ENCODE assay signal across 1 cellular context in genomic region chr21:45478115-45478801, GRCh38.
TF ChIP-seq lines count a peak whose summit lies in the region.

No MANE protein-coding gene starts in this region.

TF ChIP-seq in K562, 482 proteins besides CTCF, POLR2A, EP300 and RAD21 (continued from another document and continues in another):
- peak; percentile 11; the same call in 1 of the 2 replicates for TF ChIP-seq JUN (IDR thresholded peaks at IDR 0.05; ENCODE audit: borderline replicate concordance, low read depth, low read length)
- no peak for TF ChIP-seq JUN (CRISPR knock-in tag; IDR thresholded peaks at IDR 0.05; ENCODE audit: borderline replicate concordance)
- TF ChIP-seq RBBP5 (IDR thresholded peaks at IDR 0.05; ENCODE audit: borderline replicate concordance, insufficient read depth, low read length, poor library complexity, severe bottlenecking), result no peak
- TF ChIP-seq, protein P1, sequence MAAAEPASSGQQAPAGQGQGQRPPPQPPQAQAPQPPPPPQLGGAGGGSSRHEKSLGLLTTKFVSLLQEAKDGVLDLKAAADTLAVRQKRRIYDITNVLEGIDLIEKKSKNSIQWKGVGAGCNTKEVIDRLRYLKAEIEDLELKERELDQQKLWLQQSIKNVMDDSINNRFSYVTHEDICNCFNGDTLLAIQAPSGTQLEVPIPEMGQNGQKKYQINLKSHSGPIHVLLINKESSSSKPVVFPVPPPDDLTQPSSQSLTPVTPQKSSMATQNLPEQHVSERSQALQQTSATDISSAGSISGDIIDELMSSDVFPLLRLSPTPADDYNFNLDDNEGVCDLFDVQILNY (CRISPR knock-in tag; IDR thresholded peaks at IDR 0.05), result no peak
- no peak for TF ChIP-seq ZC3H4 (CRISPR knock-in tag; IDR thresholded peaks at IDR 0.05; ENCODE audit: borderline replicate concordance)
- TF ChIP-seq PCBP1 (IDR thresholded peaks at IDR 0.05; ENCODE audit: low read depth, low read length, poor library complexity, severe bottlenecking), result no peak
- no peak for TF ChIP-seq HNRNPL (IDR thresholded peaks at IDR 0.05; ENCODE audit: low read depth, low read length)
- TF ChIP-seq ADNP (tag; IDR thresholded peaks at IDR 0.05), result no peak
- TF ChIP-seq, protein P2, sequence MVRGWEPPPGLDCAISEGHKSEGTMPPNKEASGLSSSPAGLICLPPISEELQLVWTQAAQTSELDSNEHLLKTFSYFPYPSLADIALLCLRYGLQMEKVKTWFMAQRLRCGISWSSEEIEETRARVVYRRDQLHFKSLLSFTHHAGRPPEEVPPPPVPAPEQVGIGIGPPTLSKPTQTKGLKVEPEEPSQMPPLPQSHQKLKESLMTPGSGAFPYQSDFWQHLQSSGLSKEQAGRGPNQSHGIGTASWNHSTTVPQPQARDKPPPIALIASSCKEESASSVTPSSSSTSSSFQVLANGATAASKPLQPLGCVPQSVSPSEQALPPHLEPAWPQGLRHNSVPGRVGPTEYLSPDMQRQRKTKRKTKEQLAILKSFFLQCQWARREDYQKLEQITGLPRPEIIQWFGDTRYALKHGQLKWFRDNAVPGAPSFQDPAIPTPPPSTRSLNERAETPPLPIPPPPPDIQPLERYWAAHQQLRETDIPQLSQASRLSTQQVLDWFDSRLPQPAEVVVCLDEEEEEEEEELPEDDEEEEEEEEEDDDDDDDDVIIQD (CRISPR knock-in tag; IDR thresholded peaks at IDR 0.05), result no peak
- no peak for TF ChIP-seq RBM22 (IDR thresholded peaks at IDR 0.05; ENCODE audit: low read depth, low read length, poor library complexity, severe bottlenecking)
- TF ChIP-seq BCOR (IDR thresholded peaks at IDR 0.05), result peak; percentile 71
- TF ChIP-seq SMAD2 (IDR thresholded peaks at IDR 0.05; ENCODE audit: low read depth, low read length), result no peak
- no peak for TF ChIP-seq ZNF77 (CRISPR knock-in tag; IDR thresholded peaks at IDR 0.05)
- no peak for TF ChIP-seq SP2 (IDR thresholded peaks at IDR 0.05; ENCODE audit: extremely low read depth, low read depth, low read length, poor library complexity, severe bottlenecking)
- TF ChIP-seq TFAM (CRISPR knock-in tag; conservative IDR thresholded peaks at IDR 0.05), result no peak
- no peak for TF ChIP-seq ZNF3 (CRISPR knock-in tag; IDR thresholded peaks at IDR 0.05)
- TF ChIP-seq MAFK (IDR thresholded peaks at IDR 0.05; ENCODE audit: low read length), result no peak
- no peak for TF ChIP-seq KAT8 (IDR thresholded peaks at IDR 0.05; ENCODE audit: low read depth)
- peak; percentile 25 to 90 (median 77) for TF ChIP-seq YY1 (IDR thresholded peaks at IDR 0.05; ENCODE audit: borderline replicate concordance in 1 of 3, control insufficient read depth in 1 of 3, extremely low read depth in 1 of 3, insufficient read depth in 3 of 3, insufficient read length in 1 of 3, insufficient replicate concordance in 2 of 3, low read depth in 1 of 3, low read length in 2 of 3)
- TF ChIP-seq ZNF318 (IDR thresholded peaks at IDR 0.05; ENCODE audit: borderline replicate concordance in 1 of 2, low read depth in 1 of 2), result 0 out of 4 replicates have a peak, but pooled peaks of 1 of the 2 experiments have one; percentile 32
- TF ChIP-seq SMAD4 (CRISPR knock-in tag; conservative IDR thresholded peaks at IDR 0.05), result peak; percentile 100
- TF ChIP-seq, protein P3, sequence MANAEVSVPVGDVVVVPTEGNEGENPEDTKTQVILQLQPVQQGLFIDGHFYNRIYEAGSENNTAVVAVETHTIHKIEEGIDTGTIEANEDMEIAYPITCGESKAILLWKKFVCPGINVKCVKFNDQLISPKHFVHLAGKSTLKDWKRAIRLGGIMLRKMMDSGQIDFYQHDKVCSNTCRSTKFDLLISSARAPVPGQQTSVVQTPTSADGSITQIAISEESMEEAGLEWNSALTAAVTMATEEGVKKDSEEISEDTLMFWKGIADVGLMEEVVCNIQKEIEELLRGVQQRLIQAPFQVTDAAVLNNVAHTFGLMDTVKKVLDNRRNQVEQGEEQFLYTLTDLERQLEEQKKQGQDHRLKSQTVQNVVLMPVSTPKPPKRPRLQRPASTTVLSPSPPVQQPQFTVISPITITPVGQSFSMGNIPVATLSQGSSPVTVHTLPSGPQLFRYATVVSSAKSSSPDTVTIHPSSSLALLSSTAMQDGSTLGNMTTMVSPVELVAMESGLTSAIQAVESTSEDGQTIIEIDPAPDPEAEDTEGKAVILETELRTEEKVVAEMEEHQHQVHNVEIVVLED (CRISPR knock-in tag; IDR thresholded peaks at IDR 0.05), result no peak
- TF ChIP-seq PCBP2 (IDR thresholded peaks at IDR 0.05; ENCODE audit: low read depth, low read length, poor library complexity, severe bottlenecking), result no peak
- TF ChIP-seq MTA1 (IDR thresholded peaks at IDR 0.05; ENCODE audit: borderline replicate concordance), result 0 out of 2 replicates have a peak, but pooled peaks have one; percentile 14
- TF ChIP-seq, protein P4, sequence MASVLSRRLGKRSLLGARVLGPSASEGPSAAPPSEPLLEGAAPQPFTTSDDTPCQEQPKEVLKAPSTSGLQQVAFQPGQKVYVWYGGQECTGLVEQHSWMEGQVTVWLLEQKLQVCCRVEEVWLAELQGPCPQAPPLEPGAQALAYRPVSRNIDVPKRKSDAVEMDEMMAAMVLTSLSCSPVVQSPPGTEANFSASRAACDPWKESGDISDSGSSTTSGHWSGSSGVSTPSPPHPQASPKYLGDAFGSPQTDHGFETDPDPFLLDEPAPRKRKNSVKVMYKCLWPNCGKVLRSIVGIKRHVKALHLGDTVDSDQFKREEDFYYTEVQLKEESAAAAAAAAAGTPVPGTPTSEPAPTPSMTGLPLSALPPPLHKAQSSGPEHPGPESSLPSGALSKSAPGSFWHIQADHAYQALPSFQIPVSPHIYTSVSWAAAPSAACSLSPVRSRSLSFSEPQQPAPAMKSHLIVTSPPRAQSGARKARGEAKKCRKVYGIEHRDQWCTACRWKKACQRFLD (CRISPR knock-in tag; IDR thresholded peaks at IDR 0.05), result no peak
- TF ChIP-seq ZNF280A (IDR thresholded peaks at IDR 0.05; ENCODE audit: low read depth, partially characterized antibody), result no peak
- TF ChIP-seq ZNF140 (CRISPR knock-in tag; IDR thresholded peaks at IDR 0.05), result no peak
- no peak for TF ChIP-seq ZNF165 (CRISPR knock-in tag; IDR thresholded peaks at IDR 0.05; ENCODE audit: borderline replicate concordance)
- TF ChIP-seq, protein P5, sequence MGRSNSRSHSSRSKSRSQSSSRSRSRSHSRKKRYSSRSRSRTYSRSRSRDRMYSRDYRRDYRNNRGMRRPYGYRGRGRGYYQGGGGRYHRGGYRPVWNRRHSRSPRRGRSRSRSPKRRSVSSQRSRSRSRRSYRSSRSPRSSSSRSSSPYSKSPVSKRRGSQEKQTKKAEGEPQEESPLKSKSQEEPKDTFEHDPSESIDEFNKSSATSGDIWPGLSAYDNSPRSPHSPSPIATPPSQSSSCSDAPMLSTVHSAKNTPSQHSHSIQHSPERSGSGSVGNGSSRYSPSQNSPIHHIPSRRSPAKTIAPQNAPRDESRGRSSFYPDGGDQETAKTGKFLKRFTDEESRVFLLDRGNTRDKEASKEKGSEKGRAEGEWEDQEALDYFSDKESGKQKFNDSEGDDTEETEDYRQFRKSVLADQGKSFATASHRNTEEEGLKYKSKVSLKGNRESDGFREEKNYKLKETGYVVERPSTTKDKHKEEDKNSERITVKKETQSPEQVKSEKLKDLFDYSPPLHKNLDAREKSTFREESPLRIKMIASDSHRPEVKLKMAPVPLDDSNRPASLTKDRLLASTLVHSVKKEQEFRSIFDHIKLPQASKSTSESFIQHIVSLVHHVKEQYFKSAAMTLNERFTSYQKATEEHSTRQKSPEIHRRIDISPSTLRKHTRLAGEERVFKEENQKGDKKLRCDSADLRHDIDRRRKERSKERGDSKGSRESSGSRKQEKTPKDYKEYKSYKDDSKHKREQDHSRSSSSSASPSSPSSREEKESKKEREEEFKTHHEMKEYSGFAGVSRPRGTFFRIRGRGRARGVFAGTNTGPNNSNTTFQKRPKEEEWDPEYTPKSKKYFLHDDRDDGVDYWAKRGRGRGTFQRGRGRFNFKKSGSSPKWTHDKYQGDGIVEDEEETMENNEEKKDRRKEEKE (IDR thresholded peaks at IDR 0.05; ENCODE audit: borderline replicate concordance in 1 of 2, control insufficient read depth in 1 of 2, low read depth in 2 of 2, low read length in 1 of 2), result no peak
- no peak for TF ChIP-seq SNRNP70 (optimal IDR thresholded peaks at IDR 0.05; ENCODE audit: low read depth, low read length)
- TF ChIP-seq ATF3 (IDR thresholded peaks at IDR 0.05), result 0 out of 2 replicates have a peak, but pooled peaks have one; percentile 6
- no peak for TF ChIP-seq ATF3 (CRISPR knock-in tag; conservative IDR thresholded peaks at IDR 0.05)
- no peak for TF ChIP-seq CAMTA2 (CRISPR knock-in tag; conservative IDR thresholded peaks at IDR 0.05)
- no peak for TF ChIP-seq POLR3A (IDR thresholded peaks at IDR 0.05; ENCODE audit: borderline replicate concordance, extremely low read depth, insufficient read depth, insufficient read length)
- peak; percentile 74; the same call in 1 of the 2 replicates for TF ChIP-seq SPI1 (IDR thresholded peaks at IDR 0.05; ENCODE audit: borderline replicate concordance, low read depth, low read length)
- no peak for TF ChIP-seq NCOA4 (IDR thresholded peaks at IDR 0.05; ENCODE audit: partially characterized antibody)
- TF ChIP-seq PHF20 (IDR thresholded peaks at IDR 0.05; ENCODE audit: partially characterized antibody), result peak; percentile 48
- TF ChIP-seq ZNF707 (CRISPR knock-in tag; conservative IDR thresholded peaks at IDR 0.05), result no peak
- no peak for TF ChIP-seq ZNF277 (CRISPR knock-in tag; IDR thresholded peaks at IDR 0.05; ENCODE audit: borderline replicate concordance)
- TF ChIP-seq TBL1XR1 (IDR thresholded peaks at IDR 0.05; ENCODE audit: low read length in 2 of 2), result peak in 1 of 2 experiments; percentile 16; a peak in 1 of 4 replicates
